1 cellular context compared by ENCODE assay signal in the genomic region with DNA sequence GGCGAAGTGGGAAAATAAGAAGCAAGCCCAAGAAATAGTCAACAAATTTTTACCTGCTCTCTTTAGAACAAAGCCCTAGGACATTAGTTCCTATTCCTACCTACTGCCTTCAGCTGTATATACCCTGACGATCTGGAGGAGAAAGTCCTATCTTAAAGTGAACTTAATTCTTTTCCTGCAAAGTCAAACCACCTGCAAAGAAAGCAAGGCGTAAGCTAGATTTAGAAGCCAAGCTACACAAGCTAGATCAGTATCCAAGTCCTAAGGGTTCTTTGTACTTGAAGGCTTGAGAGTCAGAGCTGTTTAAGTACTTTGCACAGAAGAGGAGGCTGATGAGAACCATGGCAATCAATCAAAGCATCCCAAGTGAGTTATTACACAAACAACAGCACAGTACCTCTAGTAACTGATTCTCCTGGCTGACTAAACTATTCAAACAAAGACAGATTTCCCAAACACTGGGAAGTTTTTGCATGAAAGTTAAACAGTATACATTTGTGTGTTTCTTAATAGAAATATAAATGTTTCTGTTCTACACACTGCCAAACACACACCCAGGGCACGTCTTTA.
TF ChIP-seq lines count a peak whose summit lies in the region.

No MANE protein-coding gene starts in this region.

TF ChIP-seq in HepG2, 621 proteins besides CTCF, POLR2A, EP300 and RAD21 (continued from another document and continues in another):
- TF ChIP-seq, protein P1, sequence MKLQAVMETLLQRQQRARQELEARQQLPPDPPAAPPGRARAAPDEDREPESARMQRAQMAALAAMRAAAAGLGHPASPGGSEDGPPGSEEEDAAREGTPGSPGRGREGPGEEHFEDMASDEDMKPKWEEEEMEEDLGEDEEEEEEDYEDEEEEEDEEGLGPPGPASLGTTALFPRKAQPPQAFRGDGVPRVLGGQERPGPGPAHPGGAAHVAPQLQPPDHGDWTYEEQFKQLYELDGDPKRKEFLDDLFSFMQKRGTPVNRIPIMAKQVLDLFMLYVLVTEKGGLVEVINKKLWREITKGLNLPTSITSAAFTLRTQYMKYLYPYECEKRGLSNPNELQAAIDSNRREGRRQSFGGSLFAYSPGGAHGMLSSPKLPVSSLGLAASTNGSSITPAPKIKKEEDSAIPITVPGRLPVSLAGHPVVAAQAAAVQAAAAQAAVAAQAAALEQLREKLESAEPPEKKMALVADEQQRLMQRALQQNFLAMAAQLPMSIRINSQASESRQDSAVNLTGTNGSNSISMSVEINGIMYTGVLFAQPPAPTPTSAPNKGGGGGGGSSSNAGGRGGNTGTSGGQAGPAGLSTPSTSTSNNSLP (IDR thresholded peaks at IDR 0.05; ENCODE audit: low read depth, low read length): 0 out of 2 replicates have a peak, but pooled peaks have one; percentile 27
- no peak for TF ChIP-seq PHB2 (IDR thresholded peaks at IDR 0.05; ENCODE audit: partially characterized antibody)
- TF ChIP-seq PAX8 (CRISPR knock-in tag; IDR thresholded peaks at IDR 0.05; ENCODE audit: borderline replicate concordance): no peak
- TF ChIP-seq SSRP1 (CRISPR knock-in tag; IDR thresholded peaks at IDR 0.05): no peak
- TF ChIP-seq PCBP1 (IDR thresholded peaks at IDR 0.05; ENCODE audit: borderline replicate concordance, low read depth, low read length): no peak
- TF ChIP-seq ZMAT3 (CRISPR knock-in tag; conservative IDR thresholded peaks at IDR 0.05): no peak
- TF ChIP-seq ATF1 (CRISPR knock-in tag; IDR thresholded peaks at IDR 0.05): no peak
- TF ChIP-seq CBX5 (CRISPR knock-in tag; IDR thresholded peaks at IDR 0.05; ENCODE audit: borderline replicate concordance): no peak
- TF ChIP-seq ZNF563 (CRISPR knock-in tag; IDR thresholded peaks at IDR 0.05): no peak
- TF ChIP-seq, protein P2, sequence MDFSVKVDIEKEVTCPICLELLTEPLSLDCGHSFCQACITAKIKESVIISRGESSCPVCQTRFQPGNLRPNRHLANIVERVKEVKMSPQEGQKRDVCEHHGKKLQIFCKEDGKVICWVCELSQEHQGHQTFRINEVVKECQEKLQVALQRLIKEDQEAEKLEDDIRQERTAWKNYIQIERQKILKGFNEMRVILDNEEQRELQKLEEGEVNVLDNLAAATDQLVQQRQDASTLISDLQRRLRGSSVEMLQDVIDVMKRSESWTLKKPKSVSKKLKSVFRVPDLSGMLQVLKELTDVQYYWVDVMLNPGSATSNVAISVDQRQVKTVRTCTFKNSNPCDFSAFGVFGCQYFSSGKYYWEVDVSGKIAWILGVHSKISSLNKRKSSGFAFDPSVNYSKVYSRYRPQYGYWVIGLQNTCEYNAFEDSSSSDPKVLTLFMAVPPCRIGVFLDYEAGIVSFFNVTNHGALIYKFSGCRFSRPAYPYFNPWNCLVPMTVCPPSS (IDR thresholded peaks at IDR 0.05): no peak
- TF ChIP-seq U2AF2 (IDR thresholded peaks at IDR 0.05; ENCODE audit: low read depth, low read length): no peak
- TF ChIP-seq SMAD3 (CRISPR knock-in tag; IDR thresholded peaks at IDR 0.05): no peak
- TF ChIP-seq ATRX (CRISPR knock-in tag; IDR thresholded peaks at IDR 0.05; ENCODE audit: borderline replicate concordance): no peak
- no peak for TF ChIP-seq MEF2D (CRISPR knock-in tag; IDR thresholded peaks at IDR 0.05)
- TF ChIP-seq NFE2 (CRISPR knock-in tag; IDR thresholded peaks at IDR 0.05): no peak
- no peak for TF ChIP-seq RBFOX2 (IDR thresholded peaks at IDR 0.05; ENCODE audit: low read depth, low read length)
- no peak for TF ChIP-seq IKZF1 (IDR thresholded peaks at IDR 0.05)
- no peak for TF ChIP-seq IRF2 (CRISPR knock-in tag; IDR thresholded peaks at IDR 0.05)
- no peak for TF ChIP-seq TCF12 (IDR thresholded peaks at IDR 0.05)
- TF ChIP-seq TCF12 (CRISPR knock-in tag; IDR thresholded peaks at IDR 0.05): no peak
- no peak for TF ChIP-seq ZNF550 (CRISPR knock-in tag; IDR thresholded peaks at IDR 0.05; ENCODE audit: borderline replicate concordance)
- no peak for TF ChIP-seq MTA3 (CRISPR knock-in tag; IDR thresholded peaks at IDR 0.05)
- TF ChIP-seq ZNF10 (CRISPR knock-in tag; IDR thresholded peaks at IDR 0.05; ENCODE audit: borderline replicate concordance, low read depth): no peak
- peak; percentile 34; the same call in 1 of the 2 replicates for TF ChIP-seq SAP130 (CRISPR knock-in tag; IDR thresholded peaks at IDR 0.05; ENCODE audit: low read depth)
- peak; percentile 50 for TF ChIP-seq FOXA3 (CRISPR knock-in tag; IDR thresholded peaks at IDR 0.05)
- no peak for TF ChIP-seq ZIK1 (CRISPR knock-in tag; IDR thresholded peaks at IDR 0.05; ENCODE audit: borderline replicate concordance, low read depth)
- TF ChIP-seq, protein P3, sequence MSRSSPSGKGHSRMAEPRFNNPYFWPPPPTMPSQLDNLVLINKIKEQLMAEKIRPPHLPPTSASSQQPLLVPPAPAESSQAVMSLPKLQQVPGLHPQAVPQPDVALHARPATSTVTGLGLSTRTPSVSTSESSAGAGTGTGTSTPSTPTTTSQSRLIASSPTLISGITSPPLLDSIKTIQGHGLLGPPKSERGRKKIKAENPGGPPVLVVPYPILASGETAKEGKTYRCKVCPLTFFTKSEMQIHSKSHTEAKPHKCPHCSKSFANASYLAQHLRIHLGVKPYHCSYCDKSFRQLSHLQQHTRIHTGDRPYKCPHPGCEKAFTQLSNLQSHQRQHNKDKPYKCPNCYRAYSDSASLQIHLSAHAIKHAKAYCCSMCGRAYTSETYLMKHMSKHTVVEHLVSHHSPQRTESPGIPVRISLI (CRISPR knock-in tag; IDR thresholded peaks at IDR 0.05; ENCODE audit: borderline replicate concordance): no peak
- TF ChIP-seq ZNF674 (CRISPR knock-in tag; IDR thresholded peaks at IDR 0.05; ENCODE audit: low read depth): no peak
- TF ChIP-seq, protein P4, sequence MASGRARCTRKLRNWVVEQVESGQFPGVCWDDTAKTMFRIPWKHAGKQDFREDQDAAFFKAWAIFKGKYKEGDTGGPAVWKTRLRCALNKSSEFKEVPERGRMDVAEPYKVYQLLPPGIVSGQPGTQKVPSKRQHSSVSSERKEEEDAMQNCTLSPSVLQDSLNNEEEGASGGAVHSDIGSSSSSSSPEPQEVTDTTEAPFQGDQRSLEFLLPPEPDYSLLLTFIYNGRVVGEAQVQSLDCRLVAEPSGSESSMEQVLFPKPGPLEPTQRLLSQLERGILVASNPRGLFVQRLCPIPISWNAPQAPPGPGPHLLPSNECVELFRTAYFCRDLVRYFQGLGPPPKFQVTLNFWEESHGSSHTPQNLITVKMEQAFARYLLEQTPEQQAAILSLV (CRISPR knock-in tag; IDR thresholded peaks at IDR 0.05; ENCODE audit: borderline replicate concordance): no peak
- TF ChIP-seq ZBTB21 (CRISPR knock-in tag; IDR thresholded peaks at IDR 0.05): no peak
- TF ChIP-seq ZNF773 (CRISPR knock-in tag; IDR thresholded peaks at IDR 0.05; ENCODE audit: borderline replicate concordance): no peak
- TF ChIP-seq, protein P5, sequence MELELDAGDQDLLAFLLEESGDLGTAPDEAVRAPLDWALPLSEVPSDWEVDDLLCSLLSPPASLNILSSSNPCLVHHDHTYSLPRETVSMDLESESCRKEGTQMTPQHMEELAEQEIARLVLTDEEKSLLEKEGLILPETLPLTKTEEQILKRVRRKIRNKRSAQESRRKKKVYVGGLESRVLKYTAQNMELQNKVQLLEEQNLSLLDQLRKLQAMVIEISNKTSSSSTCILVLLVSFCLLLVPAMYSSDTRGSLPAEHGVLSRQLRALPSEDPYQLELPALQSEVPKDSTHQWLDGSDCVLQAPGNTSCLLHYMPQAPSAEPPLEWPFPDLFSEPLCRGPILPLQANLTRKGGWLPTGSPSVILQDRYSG (CRISPR knock-in tag; IDR thresholded peaks at IDR 0.05): no peak
- TF ChIP-seq ZNF672 (CRISPR knock-in tag; IDR thresholded peaks at IDR 0.05): no peak
- TF ChIP-seq CEBPG (CRISPR knock-in tag; IDR thresholded peaks at IDR 0.05): peak; percentile 19; the same call in 1 of the 2 replicates
- TF ChIP-seq, protein P6, sequence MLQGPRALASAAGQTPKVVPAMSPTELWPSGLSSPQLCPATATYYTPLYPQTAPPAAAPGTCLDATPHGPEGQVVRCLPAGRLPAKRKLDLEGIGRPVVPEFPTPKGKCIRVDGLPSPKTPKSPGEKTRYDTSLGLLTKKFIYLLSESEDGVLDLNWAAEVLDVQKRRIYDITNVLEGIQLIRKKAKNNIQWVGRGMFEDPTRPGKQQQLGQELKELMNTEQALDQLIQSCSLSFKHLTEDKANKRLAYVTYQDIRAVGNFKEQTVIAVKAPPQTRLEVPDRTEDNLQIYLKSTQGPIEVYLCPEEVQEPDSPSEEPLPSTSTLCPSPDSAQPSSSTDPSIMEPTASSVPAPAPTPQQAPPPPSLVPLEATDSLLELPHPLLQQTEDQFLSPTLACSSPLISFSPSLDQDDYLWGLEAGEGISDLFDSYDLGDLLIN (CRISPR knock-in tag; IDR thresholded peaks at IDR 0.05; ENCODE audit: borderline replicate concordance): no peak
- TF ChIP-seq ZNF703 (CRISPR knock-in tag; IDR thresholded peaks at IDR 0.05; ENCODE audit: borderline replicate concordance): no peak
- TF ChIP-seq ZEB1 (IDR thresholded peaks at IDR 0.05; ENCODE audit: insufficient replicate concordance, low read depth): no peak
- no peak for TF ChIP-seq ZFP1 (CRISPR knock-in tag; IDR thresholded peaks at IDR 0.05)
- TF ChIP-seq, protein P7, sequence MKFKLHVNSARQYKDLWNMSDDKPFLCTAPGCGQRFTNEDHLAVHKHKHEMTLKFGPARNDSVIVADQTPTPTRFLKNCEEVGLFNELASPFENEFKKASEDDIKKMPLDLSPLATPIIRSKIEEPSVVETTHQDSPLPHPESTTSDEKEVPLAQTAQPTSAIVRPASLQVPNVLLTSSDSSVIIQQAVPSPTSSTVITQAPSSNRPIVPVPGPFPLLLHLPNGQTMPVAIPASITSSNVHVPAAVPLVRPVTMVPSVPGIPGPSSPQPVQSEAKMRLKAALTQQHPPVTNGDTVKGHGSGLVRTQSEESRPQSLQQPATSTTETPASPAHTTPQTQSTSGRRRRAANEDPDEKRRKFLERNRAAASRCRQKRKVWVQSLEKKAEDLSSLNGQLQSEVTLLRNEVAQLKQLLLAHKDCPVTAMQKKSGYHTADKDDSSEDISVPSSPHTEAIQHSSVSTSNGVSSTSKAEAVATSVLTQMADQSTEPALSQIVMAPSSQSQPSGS (CRISPR knock-in tag; IDR thresholded peaks at IDR 0.05): no peak
- TF ChIP-seq, protein P8, sequence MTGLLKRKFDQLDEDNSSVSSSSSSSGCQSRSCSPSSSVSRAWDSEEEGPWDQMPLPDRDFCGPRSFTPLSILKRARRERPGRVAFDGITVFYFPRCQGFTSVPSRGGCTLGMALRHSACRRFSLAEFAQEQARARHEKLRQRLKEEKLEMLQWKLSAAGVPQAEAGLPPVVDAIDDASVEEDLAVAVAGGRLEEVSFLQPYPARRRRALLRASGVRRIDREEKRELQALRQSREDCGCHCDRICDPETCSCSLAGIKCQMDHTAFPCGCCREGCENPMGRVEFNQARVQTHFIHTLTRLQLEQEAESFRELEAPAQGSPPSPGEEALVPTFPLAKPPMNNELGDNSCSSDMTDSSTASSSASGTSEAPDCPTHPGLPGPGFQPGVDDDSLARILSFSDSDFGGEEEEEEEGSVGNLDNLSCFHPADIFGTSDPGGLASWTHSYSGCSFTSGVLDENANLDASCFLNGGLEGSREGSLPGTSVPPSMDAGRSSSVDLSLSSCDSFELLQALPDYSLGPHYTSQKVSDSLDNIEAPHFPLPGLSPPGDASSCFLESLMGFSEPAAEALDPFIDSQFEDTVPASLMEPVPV (CRISPR knock-in tag; IDR thresholded peaks at IDR 0.05): no peak
- no peak for TF ChIP-seq ZNF24 (IDR thresholded peaks at IDR 0.05)
- TF ChIP-seq, protein P9, sequence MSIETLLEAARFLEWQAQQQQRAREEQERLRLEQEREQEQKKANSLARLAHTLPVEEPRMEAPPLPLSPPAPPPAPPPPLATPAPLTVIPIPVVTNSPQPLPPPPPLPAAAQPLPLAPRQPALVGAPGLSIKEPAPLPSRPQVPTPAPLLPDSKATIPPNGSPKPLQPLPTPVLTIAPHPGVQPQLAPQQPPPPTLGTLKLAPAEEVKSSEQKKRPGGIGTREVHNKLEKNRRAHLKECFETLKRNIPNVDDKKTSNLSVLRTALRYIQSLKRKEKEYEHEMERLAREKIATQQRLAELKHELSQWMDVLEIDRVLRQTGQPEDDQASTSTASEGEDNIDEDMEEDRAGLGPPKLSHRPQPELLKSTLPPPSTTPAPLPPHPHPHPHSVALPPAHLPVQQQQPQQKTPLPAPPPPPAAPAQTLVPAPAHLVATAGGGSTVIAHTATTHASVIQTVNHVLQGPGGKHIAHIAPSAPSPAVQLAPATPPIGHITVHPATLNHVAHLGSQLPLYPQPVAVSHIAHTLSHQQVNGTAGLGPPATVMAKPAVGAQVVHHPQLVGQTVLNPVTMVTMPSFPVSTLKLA (IDR thresholded peaks at IDR 0.05): no peak
- no peak for TF ChIP-seq ZNF557 (CRISPR knock-in tag; IDR thresholded peaks at IDR 0.05)
- TF ChIP-seq ZNF30 (CRISPR knock-in tag; IDR thresholded peaks at IDR 0.05): no peak
- TF ChIP-seq, protein P10, sequence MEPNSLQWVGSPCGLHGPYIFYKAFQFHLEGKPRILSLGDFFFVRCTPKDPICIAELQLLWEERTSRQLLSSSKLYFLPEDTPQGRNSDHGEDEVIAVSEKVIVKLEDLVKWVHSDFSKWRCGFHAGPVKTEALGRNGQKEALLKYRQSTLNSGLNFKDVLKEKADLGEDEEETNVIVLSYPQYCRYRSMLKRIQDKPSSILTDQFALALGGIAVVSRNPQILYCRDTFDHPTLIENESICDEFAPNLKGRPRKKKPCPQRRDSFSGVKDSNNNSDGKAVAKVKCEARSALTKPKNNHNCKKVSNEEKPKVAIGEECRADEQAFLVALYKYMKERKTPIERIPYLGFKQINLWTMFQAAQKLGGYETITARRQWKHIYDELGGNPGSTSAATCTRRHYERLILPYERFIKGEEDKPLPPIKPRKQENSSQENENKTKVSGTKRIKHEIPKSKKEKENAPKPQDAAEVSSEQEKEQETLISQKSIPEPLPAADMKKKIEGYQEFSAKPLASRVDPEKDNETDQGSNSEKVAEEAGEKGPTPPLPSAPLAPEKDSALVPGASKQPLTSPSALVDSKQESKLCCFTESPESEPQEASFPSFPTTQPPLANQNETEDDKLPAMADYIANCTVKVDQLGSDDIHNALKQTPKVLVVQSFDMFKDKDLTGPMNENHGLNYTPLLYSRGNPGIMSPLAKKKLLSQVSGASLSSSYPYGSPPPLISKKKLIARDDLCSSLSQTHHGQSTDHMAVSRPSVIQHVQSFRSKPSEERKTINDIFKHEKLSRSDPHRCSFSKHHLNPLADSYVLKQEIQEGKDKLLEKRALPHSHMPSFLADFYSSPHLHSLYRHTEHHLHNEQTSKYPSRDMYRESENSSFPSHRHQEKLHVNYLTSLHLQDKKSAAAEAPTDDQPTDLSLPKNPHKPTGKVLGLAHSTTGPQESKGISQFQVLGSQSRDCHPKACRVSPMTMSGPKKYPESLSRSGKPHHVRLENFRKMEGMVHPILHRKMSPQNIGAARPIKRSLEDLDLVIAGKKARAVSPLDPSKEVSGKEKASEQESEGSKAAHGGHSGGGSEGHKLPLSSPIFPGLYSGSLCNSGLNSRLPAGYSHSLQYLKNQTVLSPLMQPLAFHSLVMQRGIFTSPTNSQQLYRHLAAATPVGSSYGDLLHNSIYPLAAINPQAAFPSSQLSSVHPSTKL (CRISPR knock-in tag; IDR thresholded peaks at IDR 0.05): peak; percentile 44; the same call in 1 of the 2 replicates
- TF ChIP-seq HOXA3 (CRISPR knock-in tag; IDR thresholded peaks at IDR 0.05): no peak
- no peak for TF ChIP-seq NKX3-1 (CRISPR knock-in tag; IDR thresholded peaks at IDR 0.05)
- no peak for TF ChIP-seq DR1 (CRISPR knock-in tag; IDR thresholded peaks at IDR 0.05)
- no peak for TF ChIP-seq NR2F2 (IDR thresholded peaks at IDR 0.05; ENCODE audit: borderline replicate concordance, low read depth)
- no peak for TF ChIP-seq ZNF33A (CRISPR knock-in tag; IDR thresholded peaks at IDR 0.05; ENCODE audit: borderline replicate concordance)
- no peak for TF ChIP-seq ZFP62 (CRISPR knock-in tag; IDR thresholded peaks at IDR 0.05)
- TF ChIP-seq STAT5B (CRISPR knock-in tag; IDR thresholded peaks at IDR 0.05): no peak
- no peak for TF ChIP-seq SOX13 (IDR thresholded peaks at IDR 0.05)
- TF ChIP-seq SOX13 (CRISPR knock-in tag; conservative IDR thresholded peaks at IDR 0.05 in 1 of 2, IDR thresholded peaks at IDR 0.05 in 1 of 2): no peak; a peak in 1 of 4 replicates
- TF ChIP-seq PAF1 (CRISPR knock-in tag; IDR thresholded peaks at IDR 0.05): no peak
